Comparison of ENCODE assay signal across 8 cellular contexts in genomic region chr2:168244318-168244717, GRCh38. TPM values are rescaled to one million over a fixed set of nuclear protein-coding genes. Genes with fewer than 3 reads are reported as not detected.
DNase-seq lines count a peak whose midpoint lies in the region; ATAC-seq and TF ChIP-seq lines count a peak whose summit lies in the region.

No MANE protein-coding gene starts in this region.

- peaks cover 2% of the 10 kb centered on the region for H3K27me3 Mint-ChIP-seq in activated T-helper 1 cell treated with anti-CD3 and anti-CD28 coated beads, Interleukin-12 subunit alpha, Interleukin-12 subunit beta, Interleukin-2, Interleukin-4 antibody, amounts not matched to agents 30 ng/mL and 10 ng/mL and 1 ng/mL, durations not matched to agents 14 hours and 24 hours and 36 hours (ENCODE audit: insufficient read depth)

- H3K4me1 Mint-ChIP-seq in activated T-helper 1 cell treated with anti-CD3 and anti-CD28 coated beads, Interleukin-12 subunit alpha, Interleukin-12 subunit beta, Interleukin-2, Interleukin-4 antibody, amounts not matched to agents 30 ng/mL and 10 ng/mL and 1 ng/mL, durations not matched to agents 14 hours and 24 hours and 36 hours (ENCODE audit: low read depth), result peaks cover 38% of the 10 kb centered on the region

- peaks cover 7% of the 10 kb centered on the region for H3K36me3 Mint-ChIP-seq in activated T-helper 1 cell treated with anti-CD3 and anti-CD28 coated beads, Interleukin-12 subunit alpha, Interleukin-12 subunit beta, Interleukin-2, Interleukin-4 antibody, amounts not matched to agents 30 ng/mL and 10 ng/mL and 1 ng/mL, durations not matched to agents 14 hours and 24 hours and 36 hours (ENCODE audit: low read depth)

- DNase-seq in G401 (ENCODE audit: low spot score) (peak; percentile 70), NCI-H526 (lab: John Stamatoyannopoulos, UW) (peak; percentile 95 to 96), myocyte (ENCODE audit: low read depth) (peak; percentile 36), kidney glomerular epithelial cell (lab: John Stamatoyannopoulos, UW) (no peak), GM10266 (ENCODE audit: extremely low spot score) (no peak)
- peak; percentile 45 for DNase-seq in activated T-helper 1 cell treated with anti-CD3 and anti-CD28 coated beads, Interleukin-12 subunit alpha, Interleukin-12 subunit beta, Interleukin-2, Interleukin-4 antibody, amounts not matched to agents 30 ng/mL and 10 ng/mL and 1 ng/mL, durations not matched to agents 14 hours and 24 hours and 36 hours (ENCODE audit: low spot score)

- no peaks in the 10 kb centered on the region for H3K9me3 Mint-ChIP-seq in activated T-helper 1 cell treated with anti-CD3 and anti-CD28 coated beads, Interleukin-12 subunit alpha, Interleukin-12 subunit beta, Interleukin-2, Interleukin-4 antibody, amounts not matched to agents 30 ng/mL and 10 ng/mL and 1 ng/mL, durations not matched to agents 14 hours and 24 hours and 36 hours

- in situ Hi-C loops in G401 (cut with HindIII; ENCODE audit: low sequenced_read_pairs), result no loop called here

- intact Hi-C loops in activated T-helper 1 cell treated with anti-CD3 and anti-CD28 coated beads, Interleukin-12 subunit alpha, Interleukin-12 subunit beta, Interleukin-2, Interleukin-4 antibody, amounts not matched to agents 30 ng/mL and 10 ng/mL and 1 ng/mL, durations not matched to agents 14 hours and 24 hours and 36 hours (cut with micrococcal nuclease), result loop anchor here (1.0 kb wide), 3 partner anchors 33 to 246 kb away; no protein-coding TSS in a partner anchor

- no peak for TF ChIP-seq CTCF in GM10266 (IDR thresholded peaks at IDR 0.05; ENCODE audit: control insufficient read depth, insufficient read depth, low read depth, missing control alignments)

- H3K27ac Mint-ChIP-seq in activated T-helper 1 cell treated with anti-CD3 and anti-CD28 coated beads, Interleukin-12 subunit alpha, Interleukin-12 subunit beta, Interleukin-2, Interleukin-4 antibody, amounts not matched to agents 30 ng/mL and 10 ng/mL and 1 ng/mL, durations not matched to agents 14 hours and 24 hours and 36 hours, result peak overlapping the region; percentile 71

- peak overlapping the region; percentile 90 for H3K4me3 Mint-ChIP-seq in activated T-helper 1 cell treated with anti-CD3 and anti-CD28 coated beads, Interleukin-12 subunit alpha, Interleukin-12 subunit beta, Interleukin-2, Interleukin-4 antibody, amounts not matched to agents 30 ng/mL and 10 ng/mL and 1 ng/mL, durations not matched to agents 14 hours and 24 hours and 36 hours

- no peak for ATAC-seq in GM19023 (IDR thresholded peaks at IDR 0.05; ENCODE audit: unreplicated experiment)
- no peak for ATAC-seq in HG03159 (IDR thresholded peaks at IDR 0.05; ENCODE audit: unreplicated experiment)

RNA-seq across cellular contexts. Expression of gene STK39, which starts 3.1 kb away (rescaled TPM):
- 0.68 TPM in 1 of 2 replicates, not detected in the other for total RNA-seq in G401 (2014; rRNA removed; shearing (Covaris generic))
- 32.6 and 34.9 TPM in 2 replicates for total RNA-seq in activated T-helper 1 cell treated with anti-CD3 and anti-CD28 coated beads, Interleukin-12 subunit alpha, Interleukin-12 subunit beta, Interleukin-2, Interleukin-4 antibody, amounts not matched to agents 30 ng/mL and 10 ng/mL and 1 ng/mL, durations not matched to agents 14 hours and 24 hours and 36 hours
- 21.4 and 45.9 TPM in 2 replicates for total RNA-seq in myocyte
- 12.1 TPM for polyA plus RNA-seq in myocyte (2012)

Comparison
In these comparisons a context has a peak if more than half of its experiments do, and no peak if none do; other contexts are left out.
1. DNase-seq: peak in G401 (single experiment), NCI-H526 (2 of 2), activated T-helper 1 cell treated with anti-CD3 and anti-CD28 coated beads, Interleukin-12 subunit alpha, Interleukin-12 subunit beta, Interleukin-2, Interleukin-4 antibody, amounts not matched to agents 30 ng/mL and 10 ng/mL and 1 ng/mL, durations not matched to agents 14 hours and 24 hours and 36 hours (single experiment) and myocyte (single experiment); none in kidney glomerular epithelial cell (single experiment) and GM10266 (single experiment).
2. RNA of gene STK39, which starts 3.1 kb away (total RNA-seq): 21.4 to 45.9 TPM in myocyte and 32.6 to 34.9 TPM in activated T-helper 1 cell treated with anti-CD3 and anti-CD28 coated beads, Interleukin-12 subunit alpha, Interleukin-12 subunit beta, Interleukin-2, Interleukin-4 antibody, amounts not matched to agents 30 ng/mL and 10 ng/mL and 1 ng/mL, durations not matched to agents 14 hours and 24 hours and 36 hours; 0.68 TPM in G401; every median in the first group is over 10 times any median in the second.